ENCODE assay signal across 18 cellular contexts in genomic region chr4:185771696-185772390, GRCh38. TPM values are rescaled to one million over a fixed set of nuclear protein-coding genes. Genes with fewer than 3 reads are reported as not detected.
DNase-seq lines count a peak whose midpoint lies in the region; ATAC-seq and TF ChIP-seq lines count a peak whose summit lies in the region.
"Had no signal": no experiment of that assay in that cellular context is flagged by ENCODE, and none has a peak within 500 bp of the region (broad histone marks: within the 10 kb centered on the region; RNA-seq: fewer than 3 reads in every experiment).

No MANE protein-coding gene starts in this region.

- H3K9me3 ChIP-seq in cardiac muscle cell (ENCODE audit: low read depth) (no peaks in the 10 kb centered on the region), muscle layer of duodenum (ENCODE audit: control insufficient read depth in 1 of 2, low read length in 2 of 2) (no peaks in the 10 kb centered on the region), upper lobe of right lung (no peaks in the 10 kb centered on the region)
- H3K9me3 ChIP-seq: SJSA1 had no signal

- H3K27me3 ChIP-seq in cardiac muscle cell (no peaks in the 10 kb centered on the region), muscle layer of duodenum (ENCODE audit: low read depth, low read length) (no peaks in the 10 kb centered on the region), upper lobe of right lung (no peaks in the 10 kb centered on the region), foreskin keratinocyte (no peaks in the 10 kb centered on the region)
- H3K27me3 ChIP-seq: SJSA1 had no signal

- H3K27ac ChIP-seq in cardiac muscle cell (peak overlapping the region; percentile 86), coronary artery (peak overlapping the region; percentile 86 to 87), muscle layer of duodenum (ENCODE audit: low read length) (peak overlapping the region; percentile 58), upper lobe of right lung (peak overlapping the region; percentile 70), foreskin keratinocyte (no peak overlapping the region)
- H3K27ac ChIP-seq: SJSA1 had no signal

- H3K4me3 ChIP-seq in cardiac muscle cell (peak overlapping the region; percentile 60), coronary artery (peak overlapping the region; percentile 61), muscle layer of duodenum (ENCODE audit: low read depth in 1 of 2, low read length in 2 of 2) (no peak overlapping the region), upper lobe of right lung (no peak overlapping the region)
- H3K4me3 ChIP-seq: mucosa of descending colon, SJSA1 had no signal

- peaks cover 42% of the 10 kb centered on the region for H3K4me1 ChIP-seq in cardiac muscle cell (ENCODE audit: low read depth)
- H3K4me1 ChIP-seq in muscle layer of duodenum (ENCODE audit: control insufficient read depth in 1 of 2, insufficient read depth in 2 of 2, low read length in 2 of 2), result peaks cover 0 to 7% of the 10 kb centered on the region in 2 donors
- H3K4me1 ChIP-seq in upper lobe of right lung, result no peaks in the 10 kb centered on the region
- H3K4me1 ChIP-seq in foreskin keratinocyte, result no peaks in the 10 kb centered on the region

- ATAC-seq in left ventricle myocardium superior, result no peak
- no peak for ATAC-seq in upper lobe of right lung
- no peak for ATAC-seq in GM19455 (IDR thresholded peaks at IDR 0.05; ENCODE audit: unreplicated experiment)
- no peak for ATAC-seq in foreskin keratinocyte
- ATAC-seq: activated CD4-positive, alpha-beta T cell treated with anti-CD3 and anti-CD28 coated beads for 36 hours; mucosa of descending colon had no signal

- TF ChIP-seq CTCF in cardiac muscle cell (IDR thresholded peaks at IDR 0.05; ENCODE audit: low read depth, low read length) (no peak), coronary artery (IDR thresholded peaks at IDR 0.05) (no peak), upper lobe of right lung (IDR thresholded peaks at IDR 0.05) (no peak), foreskin keratinocyte (conservative IDR thresholded peaks at IDR 0.05) (no peak)

- H3K36me3 ChIP-seq in cardiac muscle cell, result peaks cover 3% of the 10 kb centered on the region
- peaks cover 0 to 4% of the 10 kb centered on the region in 2 donors for H3K36me3 ChIP-seq in muscle layer of duodenum (ENCODE audit: control insufficient read depth in 1 of 2, insufficient read depth in 2 of 2, low read length in 2 of 2)
- H3K36me3 ChIP-seq in upper lobe of right lung, result no peaks in the 10 kb centered on the region
- H3K36me3 ChIP-seq: SJSA1 had no signal

- DNase-seq in cardiac muscle cell (ENCODE audit: low read depth in 1 of 2, low spot score in 1 of 2) (peak in 1 of 2 donors; percentile 19), left ventricle myocardium superior (no peak), coronary artery (ENCODE audit: low spot score) (no peak), upper lobe of right lung (no peak), retina (no peak), foreskin keratinocyte (no peak)
- DNase-seq: 8988T; activated CD4-positive, alpha-beta T cell treated with anti-CD3 and anti-CD28 coated beads for 36 hours; activated CD8-positive, alpha-beta memory T cell treated with anti-CD3 and anti-CD28 coated beads, Interleukin-2, amount 50 U/mL, for 48 hours; activated naive CD4-positive, alpha-beta T cell treated with anti-CD3 and anti-CD28 coated beads, Interleukin-2, amount 50 U/mL, for 16 hours; CD4-positive, alpha-beta T cell; kidney; mucosa of descending colon; stimulated activated CD4-positive, alpha-beta T cell treated with anti-CD3 and anti-CD28 coated beads, Interleukin-15, amount 100 ng/mL, for 24 hours; T-helper 9 cell had no signal

- intact Hi-C loops in left ventricle myocardium superior (cut with micrococcal nuclease), result no loop called here
- intact Hi-C loops in upper lobe of right lung (cut with DNase I), result no loop called here

RNA-seq across cellular contexts. Expression of gene SORBS2, which starts 40.2 kb away (rescaled TPM):
- total RNA-seq in cardiac muscle cell (318 and 453 TPM in 2 replicates), left ventricle myocardium superior (911 TPM), upper lobe of right lung (44.9 TPM), foreskin keratinocyte (1.2 and 1.9 TPM in 2 replicates)
- polyA plus RNA-seq in cardiac muscle cell (470 and 545 TPM in 2 replicates), foreskin keratinocyte (0.37 and 0.47 TPM in 2 replicates)
- total RNA-seq: activated CD4-positive, alpha-beta T cell treated with anti-CD3 and anti-CD28 coated beads for 36 hours; CD4-positive, alpha-beta T cell had no signal

Comparison
In these comparisons a context has a peak if more than half of its experiments do, and no peak if none do; other contexts are left out.
1. H3K4me3 ChIP-seq: peak in cardiac muscle cell (single experiment) and coronary artery (single experiment); none in muscle layer of duodenum (0 of 2) and upper lobe of right lung (single experiment).
2. RNA of gene SORBS2, which starts 40.2 kb away (total RNA-seq): 911 TPM in left ventricle myocardium superior (single experiment), 318 to 453 TPM in cardiac muscle cell and 44.9 TPM in upper lobe of right lung (single experiment); 1.2 to 1.9 TPM in foreskin keratinocyte; every median in the first group is over 10 times any median in the second.